Comparison of ENCODE assay signal across 12 cellular contexts in genomic region chr3:55885721-55886120, GRCh38.
DNase-seq lines count a peak whose midpoint lies in the region; ATAC-seq and TF ChIP-seq lines count a peak whose summit lies in the region.
"Had no signal": no experiment of that assay in that cellular context is flagged by ENCODE, and none has a peak within 500 bp of the region (broad histone marks: within the 10 kb centered on the region; RNA-seq: fewer than 3 reads in every experiment).

No MANE protein-coding gene starts in this region.

- peak; percentile 22; the same call in 1 of the 2 replicates for TF ChIP-seq CTCF in WI38 (IDR thresholded peaks at IDR 0.05; ENCODE audit: low read depth, low read length)

- in situ Hi-C loops in ACHN (cut with HindIII; ENCODE audit: low pct_ligation_motif_present, low pct_unique_long_range_greater_than_20kb, low sequenced_read_pairs) = no loop called here

- H3K4me3 ChIP-seq in WI38 (ENCODE audit: low read depth, low read length) = no peak overlapping the region
- H3K4me3 ChIP-seq: GM12878, prostate gland had no signal

- DNase-seq in ACHN (peak; percentile 7), HT1080 (ENCODE audit: low read depth) (peak; percentile 39), glomerular visceral epithelial cell (ENCODE audit: extremely low spot score) (peak; percentile 9), anterior cingulate cortex (lab: John Stamatoyannopoulos, UW) (no peak)
- DNase-seq: CD8-positive, alpha-beta T cell; KBM-7 had no signal

- ATAC-seq in GM19397 (IDR thresholded peaks at IDR 0.05; ENCODE audit: unreplicated experiment) (no peak), GM19328 (IDR thresholded peaks at IDR 0.05; ENCODE audit: unreplicated experiment) (no peak), HG03521 (IDR thresholded peaks at IDR 0.05; ENCODE audit: unreplicated experiment) (no peak)
- ATAC-seq: CD8-positive, alpha-beta T cell; GM12878 had no signal

Comparison
In these comparisons a context has a peak if more than half of its experiments do, and no peak if none do; other contexts are left out.
1. DNase-seq: peak in ACHN (single experiment), HT1080 (single experiment) and glomerular visceral epithelial cell (single experiment); none in anterior cingulate cortex (0 of 58).